Comparison of ENCODE assay signal across 8 cellular contexts in the genomic region with DNA sequence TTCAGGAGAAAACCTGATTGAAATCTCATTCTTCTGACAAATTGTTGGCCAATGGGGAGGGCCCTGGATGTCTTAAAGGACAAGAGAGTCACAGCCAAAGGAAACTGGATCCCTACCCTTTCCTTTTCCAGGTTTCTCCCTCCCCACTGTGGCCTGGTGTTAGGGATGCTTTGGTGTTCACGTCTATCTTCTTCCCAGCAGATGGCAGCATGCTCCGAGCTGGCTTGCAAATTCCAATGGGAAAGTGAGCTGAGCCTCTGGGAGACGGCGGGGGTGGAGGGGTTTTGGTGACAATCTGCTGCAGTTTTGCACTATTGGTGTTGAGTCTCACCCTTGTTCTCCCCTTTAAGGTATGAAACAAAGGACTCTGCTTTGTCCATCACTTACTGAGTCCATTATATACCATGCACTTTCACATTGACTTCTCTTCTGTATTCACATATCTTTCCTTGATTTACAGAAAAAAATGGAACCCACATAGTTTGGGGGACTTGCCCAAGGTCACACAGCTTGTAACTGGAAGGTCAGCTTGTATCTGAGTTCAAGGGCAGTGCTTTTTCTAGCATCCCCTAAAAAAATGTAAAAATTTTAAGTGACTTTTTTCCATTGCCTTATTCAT. TPM values are rescaled to one million over a fixed set of nuclear protein-coding genes. Genes with fewer than 3 reads are reported as not detected.
DNase-seq lines count a peak whose midpoint lies in the region; ATAC-seq and TF ChIP-seq lines count a peak whose summit lies in the region.

No MANE protein-coding gene starts in this region.

- ATAC-seq in HG02610 (IDR thresholded peaks at IDR 0.05; ENCODE audit: unreplicated experiment): no peak

- peak; percentile 41 for DNase-seq in NCI-H2227 treated with DMSO at 0.1 percent for 48 hours (lab: John Stamatoyannopoulos, UW)
- DNase-seq in MCF 10A (ENCODE audit: unreplicated experiment): peak; percentile 72
- DNase-seq in kidney glomerular epithelial cell (lab: John Stamatoyannopoulos, UW): peak; percentile 33
- peak in 1 of 2 donors; percentile 24 for DNase-seq in uterus
- DNase-seq in activated T-helper 1 cell treated with anti-CD3 and anti-CD28 coated beads, Interleukin-12 subunit alpha, Interleukin-12 subunit beta, Interleukin-2, Interleukin-4 antibody, amounts not matched to agents 30 ng/mL and 10 ng/mL and 1 ng/mL, durations not matched to agents 14 hours and 24 hours and 36 hours (ENCODE audit: low spot score): no peak
- no peak for DNase-seq in NOMO-1 treated with dmso at 0.1 percent for 144 hours (lab: John Stamatoyannopoulos, UW; ENCODE audit: unreplicated experiment)

- POLR2A ChIA-PET in MCF 10A (lab: Yijun Ruan, JAX): interaction anchor here (1.0 to 1.4 kb wide), 2 partner anchors 40 to 50 kb away, joined by 4 to 9 read pairs; partner anchors contain the start of gene CCDC177

- H3K4me3 ChIP-seq in GM12875 (ENCODE audit: low read depth, low read length) (no peak overlapping the region), uterus (no peak overlapping the region)

- intact Hi-C loops in MCF 10A (cut with micrococcal nuclease): loop anchor here (1.0 to 2.0 kb wide), 2 partner anchors 39 to 191 kb away; partner anchors contain the start of gene CCDC177
- intact Hi-C loops in uterus (cut with DNase I; ENCODE audit: low total_unique reads): no loop called here
- intact Hi-C loops in activated T-helper 1 cell treated with anti-CD3 and anti-CD28 coated beads, Interleukin-12 subunit alpha, Interleukin-12 subunit beta, Interleukin-2, Interleukin-4 antibody, amounts not matched to agents 30 ng/mL and 10 ng/mL and 1 ng/mL, durations not matched to agents 14 hours and 24 hours and 36 hours (cut with micrococcal nuclease): no loop called here

- H3K27me3 ChIP-seq in uterus: no peaks in the 10 kb centered on the region

- peaks cover 6% of the 10 kb centered on the region for H3K36me3 Mint-ChIP-seq in MCF 10A (ENCODE audit: insufficient read depth, unreplicated experiment)
- H3K36me3 Mint-ChIP-seq in activated T-helper 1 cell treated with anti-CD3 and anti-CD28 coated beads, Interleukin-12 subunit alpha, Interleukin-12 subunit beta, Interleukin-2, Interleukin-4 antibody, amounts not matched to agents 30 ng/mL and 10 ng/mL and 1 ng/mL, durations not matched to agents 14 hours and 24 hours and 36 hours (ENCODE audit: low read depth): no peaks in the 10 kb centered on the region

- no peaks in the 10 kb centered on the region for H3K9me3 ChIP-seq in uterus

- H3K27ac ChIP-seq in uterus: no peak overlapping the region

- H3K9me3 Mint-ChIP-seq in MCF 10A (ENCODE audit: unreplicated experiment): no peaks in the 10 kb centered on the region
- H3K9me3 Mint-ChIP-seq in activated T-helper 1 cell treated with anti-CD3 and anti-CD28 coated beads, Interleukin-12 subunit alpha, Interleukin-12 subunit beta, Interleukin-2, Interleukin-4 antibody, amounts not matched to agents 30 ng/mL and 10 ng/mL and 1 ng/mL, durations not matched to agents 14 hours and 24 hours and 36 hours: no peaks in the 10 kb centered on the region

- TF ChIP-seq CTCF in GM12875 (IDR thresholded peaks at IDR 0.05; ENCODE audit: borderline replicate concordance, insufficient read depth, low read depth, low read length) (peak; percentile 48), MCF 10A (IDR thresholded peaks at IDR 0.05; ENCODE audit: unreplicated experiment) (peak; percentile 69), uterus (IDR thresholded peaks at IDR 0.05) (peak; percentile 19 to 52 (median 42))

- H3K4me1 Mint-ChIP-seq in MCF 10A (ENCODE audit: insufficient read depth, unreplicated experiment): no peaks in the 10 kb centered on the region
- no peaks in the 10 kb centered on the region for H3K4me1 Mint-ChIP-seq in activated T-helper 1 cell treated with anti-CD3 and anti-CD28 coated beads, Interleukin-12 subunit alpha, Interleukin-12 subunit beta, Interleukin-2, Interleukin-4 antibody, amounts not matched to agents 30 ng/mL and 10 ng/mL and 1 ng/mL, durations not matched to agents 14 hours and 24 hours and 36 hours (ENCODE audit: low read depth)

- no TSS peak for BruUV-seq in MCF 10A (replicated peaks; lab: Mats Ljungman, UMichigan)

- no peak overlapping the region for H3K27ac Mint-ChIP-seq in MCF 10A (ENCODE audit: low read depth, unreplicated experiment)
- no peak overlapping the region for H3K27ac Mint-ChIP-seq in activated T-helper 1 cell treated with anti-CD3 and anti-CD28 coated beads, Interleukin-12 subunit alpha, Interleukin-12 subunit beta, Interleukin-2, Interleukin-4 antibody, amounts not matched to agents 30 ng/mL and 10 ng/mL and 1 ng/mL, durations not matched to agents 14 hours and 24 hours and 36 hours

- H3K4me1 ChIP-seq in uterus: no peaks in the 10 kb centered on the region

- CTCF ChIA-PET in MCF 10A (lab: Yijun Ruan, JAX): interaction anchor here (0.6 to 5.6 kb wide), 28 partner anchors 10 to 403 kb away, joined by 3 to 113 read pairs (median 4); partner anchors contain the start of gene CCDC177

- H3K27me3 Mint-ChIP-seq in MCF 10A (ENCODE audit: insufficient read depth, unreplicated experiment): peaks cover 18% of the 10 kb centered on the region
- H3K27me3 Mint-ChIP-seq in activated T-helper 1 cell treated with anti-CD3 and anti-CD28 coated beads, Interleukin-12 subunit alpha, Interleukin-12 subunit beta, Interleukin-2, Interleukin-4 antibody, amounts not matched to agents 30 ng/mL and 10 ng/mL and 1 ng/mL, durations not matched to agents 14 hours and 24 hours and 36 hours (ENCODE audit: insufficient read depth): peaks cover 24% of the 10 kb centered on the region

- no peaks in the 10 kb centered on the region for H3K36me3 ChIP-seq in uterus

- H3K4me3 Mint-ChIP-seq in MCF 10A (ENCODE audit: unreplicated experiment): no peak overlapping the region
- no peak overlapping the region for H3K4me3 Mint-ChIP-seq in activated T-helper 1 cell treated with anti-CD3 and anti-CD28 coated beads, Interleukin-12 subunit alpha, Interleukin-12 subunit beta, Interleukin-2, Interleukin-4 antibody, amounts not matched to agents 30 ng/mL and 10 ng/mL and 1 ng/mL, durations not matched to agents 14 hours and 24 hours and 36 hours

- no peak for TF ChIP-seq POLR2A in uterus (IDR thresholded peaks at IDR 0.05)

RNA-seq across cellular contexts. Expression of gene CCDC177, which starts 39.3 kb away (rescaled TPM):
- total RNA-seq in MCF 10A (2022) (not detected in 2 replicates), uterus (not detected)
- 0.08 TPM in 1 of 2 replicates, not detected in the other for total RNA-seq in activated T-helper 1 cell treated with anti-CD3 and anti-CD28 coated beads, Interleukin-12 subunit alpha, Interleukin-12 subunit beta, Interleukin-2, Interleukin-4 antibody, amounts not matched to agents 30 ng/mL and 10 ng/mL and 1 ng/mL, durations not matched to agents 14 hours and 24 hours and 36 hours

RNA-seq across cellular contexts. Expression of gene PLEKHD1, which starts 50.8 kb away (rescaled TPM):
- total RNA-seq in MCF 10A (2022): 0.05 TPM in 1 of 2 replicates, not detected in the other
- total RNA-seq in uterus: under 1 TPM in 2 of 4 donors, not detected in 2; 0.24 to 0.76 TPM
- total RNA-seq in activated T-helper 1 cell treated with anti-CD3 and anti-CD28 coated beads, Interleukin-12 subunit alpha, Interleukin-12 subunit beta, Interleukin-2, Interleukin-4 antibody, amounts not matched to agents 30 ng/mL and 10 ng/mL and 1 ng/mL, durations not matched to agents 14 hours and 24 hours and 36 hours: 0.07 TPM in 1 of 2 replicates, not detected in the other

Comparison
In these comparisons a context has a peak if more than half of its experiments do, and no peak if none do; other contexts are left out.
1. DNase-seq: peak in NCI-H2227 treated with DMSO at 0.1 percent for 48 hours (single experiment), MCF 10A (single experiment) and kidney glomerular epithelial cell (single experiment); none in activated T-helper 1 cell treated with anti-CD3 and anti-CD28 coated beads, Interleukin-12 subunit alpha, Interleukin-12 subunit beta, Interleukin-2, Interleukin-4 antibody, amounts not matched to agents 30 ng/mL and 10 ng/mL and 1 ng/mL, durations not matched to agents 14 hours and 24 hours and 36 hours (single experiment) and NOMO-1 treated with dmso at 0.1 percent for 144 hours (single experiment).
2. Peak in every context shown above with its lines, with median percentiles within 50 percentile points of each other: CTCF ChIP-seq.